ENCODE assay signal across 1 cellular context in genomic region chr12:131896080-131896810, GRCh38.
TF ChIP-seq lines count a peak whose summit lies in the region.

No MANE protein-coding gene starts in this region.

TF ChIP-seq in HepG2, 621 proteins besides CTCF, POLR2A, EP300 and RAD21 (continued from another document):
- TF ChIP-seq TFE3 (CRISPR knock-in tag; IDR thresholded peaks at IDR 0.05), result no peak; the same call in 1 of the 2 replicates
- peak; percentile 75; the same call in 1 of the 2 replicates for TF ChIP-seq MYPOP (CRISPR knock-in tag; IDR thresholded peaks at IDR 0.05)
- TF ChIP-seq MXD4 (CRISPR knock-in tag; IDR thresholded peaks at IDR 0.05), result no peak
- 0 out of 2 replicates have a peak, but pooled peaks have one; percentile 9 for TF ChIP-seq ZNF362 (CRISPR knock-in tag; IDR thresholded peaks at IDR 0.05; ENCODE audit: borderline replicate concordance)
- no peak for TF ChIP-seq ZNF20 (CRISPR knock-in tag; IDR thresholded peaks at IDR 0.05)
- no peak for TF ChIP-seq CENPX (CRISPR knock-in tag; IDR thresholded peaks at IDR 0.05)
- TF ChIP-seq SNAPC2 (CRISPR knock-in tag; IDR thresholded peaks at IDR 0.05), result no peak
- TF ChIP-seq ZNF839 (CRISPR knock-in tag; IDR thresholded peaks at IDR 0.05; ENCODE audit: borderline replicate concordance), result no peak
- TF ChIP-seq IKZF1 (IDR thresholded peaks at IDR 0.05), result no peak
- peak; percentile 50 for TF ChIP-seq DRAP1 (CRISPR knock-in tag; IDR thresholded peaks at IDR 0.05)
- TF ChIP-seq KLF12 (CRISPR knock-in tag; IDR thresholded peaks at IDR 0.05; ENCODE audit: borderline replicate concordance), result no peak; the same call in 1 of the 2 replicates
- TF ChIP-seq SMARCE1 (IDR thresholded peaks at IDR 0.05; ENCODE audit: borderline replicate concordance), result no peak
- no peak for TF ChIP-seq TEAD2 (CRISPR knock-in tag; IDR thresholded peaks at IDR 0.05)
- TF ChIP-seq ZBTB42 (CRISPR knock-in tag; IDR thresholded peaks at IDR 0.05), result 0 out of 2 replicates have a peak, but pooled peaks have one; percentile 51
- no peak for TF ChIP-seq ZNF431 (CRISPR knock-in tag; IDR thresholded peaks at IDR 0.05; ENCODE audit: borderline replicate concordance, low read depth)
- peak; percentile 83 for TF ChIP-seq ZNF788 (CRISPR knock-in tag; IDR thresholded peaks at IDR 0.05; ENCODE audit: borderline replicate concordance)
- no peak for TF ChIP-seq ZNF737 (CRISPR knock-in tag; IDR thresholded peaks at IDR 0.05; ENCODE audit: borderline replicate concordance)
- TF ChIP-seq GATA4 (IDR thresholded peaks at IDR 0.05; ENCODE audit: borderline replicate concordance, low read depth), result no peak
- no peak for TF ChIP-seq CENPT (CRISPR knock-in tag; IDR thresholded peaks at IDR 0.05; ENCODE audit: low read depth)
- TF ChIP-seq FOSL2 (CRISPR knock-in tag; IDR thresholded peaks at IDR 0.05), result peak; percentile 44
- no peak for TF ChIP-seq PLRG1 (conservative IDR thresholded peaks at IDR 0.05)
- TF ChIP-seq MNT (IDR thresholded peaks at IDR 0.05), result peak; percentile 68
- TF ChIP-seq GLI4 (CRISPR knock-in tag; IDR thresholded peaks at IDR 0.05; ENCODE audit: borderline replicate concordance), result no peak
- peak; percentile 18 for TF ChIP-seq U2AF1 (optimal IDR thresholded peaks at IDR 0.05; ENCODE audit: low read depth, low read length)
- no peak for TF ChIP-seq ZNF30 (CRISPR knock-in tag; IDR thresholded peaks at IDR 0.05)
- TF ChIP-seq XBP1 (CRISPR knock-in tag; IDR thresholded peaks at IDR 0.05), result no peak
- 0 out of 2 replicates have a peak, but pooled peaks have one; percentile 46 for TF ChIP-seq ZNF343 (CRISPR knock-in tag; IDR thresholded peaks at IDR 0.05)
- TF ChIP-seq JUNB (CRISPR knock-in tag; IDR thresholded peaks at IDR 0.05; ENCODE audit: borderline replicate concordance), result no peak
- TF ChIP-seq BCL3 (CRISPR knock-in tag; IDR thresholded peaks at IDR 0.05), result no peak
